3 cellular contexts compared by ENCODE assay signal in genomic region chr7:73614937-73615336, GRCh38. TPM values are rescaled to one million over a fixed set of nuclear protein-coding genes. Genes with fewer than 3 reads are reported as not detected.
"Had no signal": no experiment of that assay in that cellular context is flagged by ENCODE, and none has a peak within 500 bp of the region (broad histone marks: within the 10 kb centered on the region; RNA-seq: fewer than 3 reads in every experiment).

No MANE protein-coding gene starts in this region.

RNA-seq across cellular contexts. Expression of gene MLXIPL, which starts 9.4 kb away (rescaled TPM):
- total RNA-seq: HFFc6, HT1080, IMR-90 had no signal
- polyA plus RNA-seq: IMR-90 had no signal
